22 cellular contexts compared by ENCODE assay signal in the genomic region with DNA sequence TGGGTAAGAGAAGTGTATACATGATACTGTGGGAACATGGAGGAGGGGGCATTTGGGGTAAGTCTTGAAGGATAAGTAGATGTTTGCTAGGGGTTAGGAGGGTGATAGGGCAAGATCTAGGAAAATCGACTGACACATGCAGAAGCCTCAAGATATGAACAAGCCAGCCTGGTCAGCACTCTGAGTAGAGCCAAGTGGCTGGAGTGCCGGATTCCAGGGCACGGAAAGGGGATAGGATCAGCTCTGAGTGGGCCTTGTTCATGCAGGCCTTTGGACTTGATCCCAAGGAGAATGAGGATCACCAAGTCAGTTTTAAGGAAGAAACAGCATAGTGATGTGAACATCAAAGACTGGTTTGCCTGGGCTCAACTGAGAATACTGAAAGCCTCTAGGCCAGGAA.
"Had no signal": no experiment of that assay in that cellular context is flagged by ENCODE, and none has a peak within 500 bp of the region (broad histone marks: within the 10 kb centered on the region; RNA-seq: fewer than 3 reads in every experiment).

No MANE protein-coding gene starts in this region.

- DNase-seq: activated B cell treated with CpG ODN at 0.5 μM for 24 hours; activated CD4-positive, alpha-beta T cell treated with anti-CD3 and anti-CD28 coated beads for 48 hours; activated CD4-positive, alpha-beta T cell treated with anti-CD3 and anti-CD28 coated beads, Interleukin-2, amount 50 U/mL, for 1 hour; activated CD4-positive, alpha-beta T cell treated with anti-CD3 and anti-CD28 coated beads, Interleukin-2, amount 50 U/mL, for 48 hours; activated CD8-positive, alpha-beta memory T cell treated with anti-CD3 and anti-CD28 coated beads for 24 hours; activated CD8-positive, alpha-beta T cell treated with anti-CD3 and anti-CD28 coated beads for 36 hours; activated naive CD4-positive, alpha-beta T cell treated with anti-CD3 and anti-CD28 coated beads for 36 hours; activated naive CD8-positive, alpha-beta T cell treated with anti-CD3 and anti-CD28 coated beads for 36 hours; activated naive CD8-positive, alpha-beta T cell treated with anti-CD3 and anti-CD28 coated beads, Interleukin-2, amount 50 U/mL, for 24 hours; activated T-cell treated with anti-CD3 and anti-CD28 coated beads, Interleukin-2, amount 50 U/mL, for 48 hours; amygdala; aorta; body of pancreas; dorsolateral prefrontal cortex; effector memory CD4-positive, alpha-beta T cell; endodermal cell; foreskin fibroblast; T-helper 1 cell; T-helper 17 cell; T1000 had no signal

- ATAC-seq: activated CD4-positive, CD25-positive, alpha-beta regulatory T cell treated with anti-CD3 and anti-CD28 coated beads, Interleukin-2, amount 50 U/mL, for 24 hours; activated CD8-positive, alpha-beta T cell treated with anti-CD3 and anti-CD28 coated beads for 36 hours; activated naive CD8-positive, alpha-beta T cell treated with anti-CD3 and anti-CD28 coated beads, Interleukin-2, amount 50 U/mL, for 24 hours; body of pancreas; esophagus mucosa; T-helper 17 cell had no signal
